ENCODE assay signal across 8 cellular contexts in genomic region chr4:2535386-2536192, GRCh38. TPM values are rescaled to one million over a fixed set of nuclear protein-coding genes. Genes with fewer than 3 reads are reported as not detected.
DNase-seq lines count a peak whose midpoint lies in the region; ATAC-seq, FAIRE-seq and TF ChIP-seq lines count a peak whose summit lies in the region.

No MANE protein-coding gene starts in this region.

- peak overlapping the region; percentile 52 for H4K8ac ChIP-seq in neuronal stem cell (ENCODE audit: low read depth, low read length)

- in situ Hi-C loops in GM13976 (cut with MboI; ENCODE audit: low sequenced_read_pairs, unreplicated experiment), result no loop called here

- no peak overlapping the region for H3K4ac ChIP-seq in neuronal stem cell (ENCODE audit: low read length)

- H3K27ac ChIP-seq in RWPE1 (peak overlapping the region; percentile 92), neuronal stem cell (replicated peaks; ENCODE audit: low read length) (peak overlapping the region; percentile 89)

- H3K14ac ChIP-seq in neuronal stem cell (ENCODE audit: low read length), result peak overlapping the region; percentile 49

- TF ChIP-seq CTCF in GM13976 (IDR thresholded peaks at IDR 0.05; ENCODE audit: borderline replicate concordance, control extremely low read depth, extremely low read depth, insufficient read depth, missing control alignments), result peak; percentile 40
- no peak for TF ChIP-seq CTCF in RWPE1 (conservative IDR thresholded peaks at IDR 0.05; ENCODE audit: low read depth)

- H3K4me1 ChIP-seq in neuronal stem cell (ENCODE audit: control insufficient read depth in 2 of 2, insufficient read depth in 1 of 2, low read depth in 1 of 2, low read length in 2 of 2), result peaks cover 5 to 8% of the 10 kb centered on the region in 2 donors

- no peak for FAIRE-seq in frontal cortex (lab: Jason Lieb, UNC)

- H3K9me3 ChIP-seq in neuronal stem cell (replicated peaks in 1 of 2; ENCODE audit: control insufficient read depth in 2 of 2, insufficient read depth in 1 of 2, low read depth in 1 of 2, low read length in 2 of 2), result peaks cover 0 to 3% of the 10 kb centered on the region in 2 donors

- POLR2A ChIA-PET in RWPE1 (lab: Yijun Ruan, JAX; ENCODE audit: low non-redundant PET), result no interaction called here

- H3K18ac ChIP-seq in neuronal stem cell (ENCODE audit: low read length), result peak overlapping the region; percentile 99

- H3K4me3 ChIP-seq in neuronal stem cell (ENCODE audit: low read length in 2 of 2), result peak overlapping the region; percentile 90 to 96

- peak overlapping the region; percentile 95 for H2AK5ac ChIP-seq in neuronal stem cell (ENCODE audit: low read depth, low read length)

- peak overlapping the region; percentile 98 for H3K9ac ChIP-seq in neuronal stem cell (ENCODE audit: low read depth, low read length, poor library complexity)

- H3K23ac ChIP-seq in neuronal stem cell (ENCODE audit: low read depth, low read length, poor library complexity), result peak overlapping the region; percentile 58

- DNase-seq in GM13976 (ENCODE audit: low spot score) (peak; percentile 63), RWPE1 (ENCODE audit: low spot score) (no peak), activated gamma-delta T cell (lab: John Stamatoyannopoulos, UW) (peak; percentile 31), frontal cortex (ENCODE audit: low spot score in 2 of 2) (peak; percentile 16 to 34), neuronal stem cell (ENCODE audit: low spot score) (peak; percentile 57), superior temporal gyrus (ENCODE audit: extremely low spot score) (peak; percentile 34), NCI-H510A (lab: John Stamatoyannopoulos, UW) (no peak)

- peak overlapping the region; percentile 94 for H2AFZ ChIP-seq in neuronal stem cell (ENCODE audit: low read length)

- ATAC-seq in HG02938 (IDR thresholded peaks at IDR 0.05; ENCODE audit: unreplicated experiment), result peak; percentile 13

- peak overlapping the region; percentile 93 for H2BK5ac ChIP-seq in neuronal stem cell (ENCODE audit: low read length)

- CTCF ChIA-PET in RWPE1 (lab: Yijun Ruan, JAX), result no interaction called here

- no peak overlapping the region for H2BK12ac ChIP-seq in neuronal stem cell (ENCODE audit: low read length)

- no peak overlapping the region for H2BK15ac ChIP-seq in neuronal stem cell (ENCODE audit: low read length)

- no peak overlapping the region for H2BK120ac ChIP-seq in neuronal stem cell (ENCODE audit: low read depth, low read length)

- no peak overlapping the region for H4K91ac ChIP-seq in neuronal stem cell (ENCODE audit: low read depth, low read length, poor library complexity)

- peak overlapping the region; percentile 87 for H3K4me2 ChIP-seq in neuronal stem cell (ENCODE audit: insufficient read depth, low read length, poor library complexity, severe bottlenecking)

- H3K79me1 ChIP-seq in neuronal stem cell (ENCODE audit: low read depth, low read length), result peaks cover 7% of the 10 kb centered on the region

- peaks cover 0 to 14% of the 10 kb centered on the region in 2 donors for H3K36me3 ChIP-seq in neuronal stem cell (replicated peaks in 1 of 2; ENCODE audit: control insufficient read depth in 2 of 2, insufficient read depth in 2 of 2, low read length in 2 of 2)

- WGBS in neuronal stem cell (ENCODE audit: extremely low coverage in 2 of 2, insufficient read length in 2 of 2, insufficient replicate concordance in 1 of 2), 2 donors, result no CpG with 5 or more reads among the region's 76 CpGs

- H3K27me3 ChIP-seq in neuronal stem cell (ENCODE audit: control insufficient read depth in 3 of 3, insufficient read depth in 3 of 3, low read depth in 1 of 3, low read length in 3 of 3), result no peaks in the 10 kb centered on the region

RNA-seq across cellular contexts. Expression of gene FAM193A, which starts 0.9 kb away (rescaled TPM):
- total RNA-seq in frontal cortex, result 17.1 TPM
- 16.2 TPM for polyA plus RNA-seq in neuronal stem cell (2013, experiment 1 of 2)
- polyA plus RNA-seq in neuronal stem cell (2013, experiment 2 of 2), result 15.8 TPM

Comparison
In these comparisons a context has a peak if more than half of its experiments do, and no peak if none do; other contexts are left out.
1. DNase-seq: peak in GM13976 (single experiment), activated gamma-delta T cell (single experiment), frontal cortex (2 of 2), neuronal stem cell (single experiment) and superior temporal gyrus (single experiment); none in RWPE1 (single experiment) and NCI-H510A (single experiment).